Comparison of ENCODE assay signal across 18 cellular contexts in genomic region chr3:16449369-16449768, GRCh38.
DNase-seq lines count a peak whose midpoint lies in the region; ATAC-seq, FAIRE-seq and TF ChIP-seq lines count a peak whose summit lies in the region.
"Had no signal": no experiment of that assay in that cellular context is flagged by ENCODE, and none has a peak within 500 bp of the region (broad histone marks: within the 10 kb centered on the region; RNA-seq: fewer than 3 reads in every experiment).

No MANE protein-coding gene starts in this region.

- no peaks in the 10 kb centered on the region for H3K36me3 ChIP-seq in lung (ENCODE audit: control insufficient read depth in 2 of 2, insufficient read depth in 2 of 2, low read length in 2 of 2)
- H3K36me3 ChIP-seq: colonic mucosa, pancreas had no signal

- ATAC-seq in natural killer cell (no peak), lung (ENCODE audit: insufficient read depth, low FRiP score) (no peak), HG02588 (IDR thresholded peaks at IDR 0.05; ENCODE audit: unreplicated experiment) (no peak)
- no peak for ATAC-seq in natural killer cell treated with Interleukin-12 subunit alpha and Interleukin-12 subunit beta and Interleukin-15 and Interleukin-18, amount 100 ng/mL, for 72 hours

- no peaks in the 10 kb centered on the region for H3K9me3 ChIP-seq in lung (ENCODE audit: control insufficient read depth in 2 of 2, insufficient read depth in 1 of 2, low read length in 1 of 2)
- H3K9me3 ChIP-seq: colonic mucosa, mucosa of descending colon, pancreas, spleen had no signal

- H3K4me3 Mint-ChIP-seq in natural killer cell (no peak overlapping the region), brain (no peak overlapping the region)
- H3K4me3 Mint-ChIP-seq in natural killer cell treated with Interleukin-12 subunit alpha and Interleukin-12 subunit beta and Interleukin-15 and Interleukin-18, amount 100 ng/mL, for 72 hours, result no peak overlapping the region
- H3K4me3 Mint-ChIP-seq: T-helper 1 cell treated with Interleukin-12 subunit alpha and Interleukin-12 subunit beta and Interleukin-4 antibody, amounts not matched to agents 30 μg/mL and 1 μg/mL, for 36 hours had no signal

- WGBS in lung, 2 donors, result 68 to 75% methylated on average over 6 of the region's 6 CpGs

- H3K27ac Mint-ChIP-seq in natural killer cell, result peak overlapping the region; percentile 5 to 37
- no peak overlapping the region for H3K27ac Mint-ChIP-seq in natural killer cell treated with Interleukin-12 subunit alpha and Interleukin-12 subunit beta and Interleukin-15 and Interleukin-18, amount 100 ng/mL, for 72 hours
- peak overlapping the region in 3 of 5 experiments; percentile 53 to 89 (median 57) for H3K27ac Mint-ChIP-seq in brain
- H3K27ac Mint-ChIP-seq: T-helper 1 cell treated with Interleukin-12 subunit alpha and Interleukin-12 subunit beta and Interleukin-4 antibody, amounts not matched to agents 30 μg/mL and 1 μg/mL, for 36 hours had no signal

- intact Hi-C loops in natural killer cell (cut with micrococcal nuclease), result no loop called here

- no peaks in the 10 kb centered on the region for H3K27me3 ChIP-seq in lung (ENCODE audit: control insufficient read depth, insufficient read depth)
- H3K27me3 ChIP-seq: colonic mucosa, pancreas, spleen had no signal

- peak overlapping the region; percentile 3 to 41 for H3K27ac ChIP-seq in lung (ENCODE audit: low read depth in 1 of 2, low read length in 1 of 2)
- H3K27ac ChIP-seq: colonic mucosa, pancreas had no signal

- H3K36me3 Mint-ChIP-seq in natural killer cell (no peaks in the 10 kb centered on the region), brain (no peaks in the 10 kb centered on the region)
- peaks cover 19% of the 10 kb centered on the region for H3K36me3 Mint-ChIP-seq in natural killer cell treated with Interleukin-12 subunit alpha and Interleukin-12 subunit beta and Interleukin-15 and Interleukin-18, amount 100 ng/mL, for 72 hours

- H3K4me1 ChIP-seq in lung (ENCODE audit: control insufficient read depth in 2 of 2, insufficient read depth in 2 of 2, low read length in 2 of 2), result peaks cover 5 to 11% of the 10 kb centered on the region in 2 donors
- H3K4me1 ChIP-seq: colonic mucosa, pancreas had no signal

- H3K4me1 Mint-ChIP-seq in natural killer cell (peaks cover 69 to 76% of the 10 kb centered on the region in 2 donors), brain (peaks cover 31% of the 10 kb centered on the region)
- peaks cover 57 to 59% of the 10 kb centered on the region in 2 donors for H3K4me1 Mint-ChIP-seq in natural killer cell treated with Interleukin-12 subunit alpha and Interleukin-12 subunit beta and Interleukin-15 and Interleukin-18, amount 100 ng/mL, for 72 hours (ENCODE audit: low read depth in 2 of 2)

- DNase-seq in natural killer cell (no peak), lung (ENCODE audit: low spot score) (no peak), ecto neural progenitor cell (ENCODE audit: low spot score) (no peak), urothelium cell line (ENCODE audit: low spot score) (no peak), NCI-H1048 (lab: John Stamatoyannopoulos, UW) (no peak)
- no peak for DNase-seq in natural killer cell treated with Interleukin-12 subunit alpha and Interleukin-12 subunit beta and Interleukin-15 and Interleukin-18, amount 100 ng/mL, for 72 hours (ENCODE audit: low spot score)
- DNase-seq: activated gamma-delta T cell; colonic mucosa; KG1; NCI-H1092 treated with DMSO at 0.1 percent for 48 hours; NCI-H2171 treated with DMSO at 0.1 percent for 48 hours; pancreas; spleen; stimulated activated naive B cell treated with anti-CD40 and anti-IgM and Interleukin-4, amounts not matched to agents 10 μg/mL and 1 μg/mL and 100 μg/mL, for 72 hours had no signal

- no peaks in the 10 kb centered on the region for H3K27me3 Mint-ChIP-seq in natural killer cell (ENCODE audit: low read depth in 2 of 2)
- H3K27me3 Mint-ChIP-seq in natural killer cell treated with Interleukin-12 subunit alpha and Interleukin-12 subunit beta and Interleukin-15 and Interleukin-18, amount 100 ng/mL, for 72 hours, result no peaks in the 10 kb centered on the region
- peaks cover 2% of the 10 kb centered on the region for H3K27me3 Mint-ChIP-seq in brain
- H3K27me3 Mint-ChIP-seq: stimulated activated naive B cell treated with anti-CD40 and anti-IgM and Interleukin-4, amounts not matched to agents 10 μg/mL and 1 μg/mL and 100 μg/mL, for 72 hours had no signal

- TF ChIP-seq CTCF in natural killer cell (IDR thresholded peaks at IDR 0.05) (no peak), brain (conservative IDR thresholded peaks at IDR 0.05) (no peak), lung (IDR thresholded peaks at IDR 0.05; ENCODE audit: control extremely low read depth, extremely low read depth) (no peak)

- H3K9me3 Mint-ChIP-seq in natural killer cell (no peaks in the 10 kb centered on the region), brain (peaks cover 0 to 3% (median 0%) of the 10 kb centered on the region in 5 experiments)
- H3K9me3 Mint-ChIP-seq in natural killer cell treated with Interleukin-12 subunit alpha and Interleukin-12 subunit beta and Interleukin-15 and Interleukin-18, amount 100 ng/mL, for 72 hours, result no peaks in the 10 kb centered on the region
- H3K9me3 Mint-ChIP-seq: T-helper 1 cell treated with Interleukin-12 subunit alpha and Interleukin-12 subunit beta and Interleukin-4 antibody, amounts not matched to agents 30 μg/mL and 1 μg/mL, for 36 hours had no signal

- FAIRE-seq in urothelium cell line (lab: Jason Lieb, UNC), result no peak
- FAIRE-seq: pancreas had no signal

- H3K4me3 ChIP-seq in lung, result no peak overlapping the region
- H3K4me3 ChIP-seq: colonic mucosa, mucosa of descending colon, pancreas, spleen had no signal

Comparison
In these comparisons a context has a peak if more than half of its experiments do, and no peak if none do; other contexts are left out.
1. H3K27ac Mint-ChIP-seq: peak in natural killer cell (2 of 2) and brain (3 of 5); none in natural killer cell treated with Interleukin-12 subunit alpha and Interleukin-12 subunit beta and Interleukin-15 and Interleukin-18, amount 100 ng/mL, for 72 hours (0 of 2).